23 cellular contexts compared by ENCODE assay signal in the genomic region with DNA sequence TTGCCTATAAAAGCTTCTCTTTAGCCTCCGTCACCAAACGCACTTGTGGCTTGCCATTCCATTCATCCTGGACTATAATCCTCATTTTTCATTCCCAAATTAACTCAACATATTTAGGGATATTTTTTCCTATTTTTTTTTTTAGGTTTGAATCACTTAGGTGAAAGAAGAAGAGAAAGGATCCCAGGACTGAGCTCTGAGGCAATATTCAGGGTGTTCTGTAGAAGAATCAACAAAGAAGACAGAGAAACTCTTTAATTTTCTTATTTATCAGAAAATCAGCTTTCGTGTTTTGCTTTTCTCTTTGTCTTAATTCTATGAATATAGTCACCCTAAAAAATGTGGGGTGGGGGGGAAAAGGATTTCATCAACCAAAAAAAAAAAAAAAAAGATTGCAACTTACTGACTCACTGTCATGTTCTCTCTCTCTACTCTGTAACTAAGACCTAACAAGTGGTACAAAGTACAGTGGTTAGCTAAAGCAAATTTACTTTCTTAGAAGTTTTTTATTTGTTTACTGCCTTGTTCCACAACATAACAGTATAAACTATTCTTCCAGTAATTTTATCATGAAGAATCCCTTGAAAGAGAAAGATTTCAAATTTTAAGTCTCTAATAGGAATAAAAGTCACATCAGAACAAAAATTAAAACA.
"Had no signal": no experiment of that assay in that cellular context is flagged by ENCODE, and none has a peak within 500 bp of the region (broad histone marks: within the 10 kb centered on the region; RNA-seq: fewer than 3 reads in every experiment).

No MANE protein-coding gene starts in this region.

- H3K27ac Mint-ChIP-seq: IgD-negative memory B cell had no signal

- DNase-seq: Kasumi-1, MM.1S, NCI-H1092 treated with DMSO at 0.1 percent for 48 hours, NCI-H1436, NCI-H187, NCI-H2029, NCI-H2081 treated with DMSO at 0.1 percent for 48 hours, NCI-H2171, NCI-H226, NCI-H446, NCI-H510A, NCI-H524 treated with DMSO at 0.1 percent for 48 hours, NCI-H69, NCI-H774, Right ventricle myocardium superior, RPMI8226, SIG-M5 had no signal

- H3K4me1 Mint-ChIP-seq: IgD-negative memory B cell had no signal

- ATAC-seq: K562 had no signal

- H3K4me3 ChIP-seq: K562, SJSA1, SK-N-MC had no signal

- H3K36me3 Mint-ChIP-seq: IgD-negative memory B cell had no signal

- H3K4me1 ChIP-seq: SJSA1 had no signal

- H3K4me3 Mint-ChIP-seq: IgD-negative memory B cell had no signal

- H3K4me2 ChIP-seq: KMS-11 had no signal

- H3K27ac ChIP-seq: KMS-11, SJSA1, SK-N-MC had no signal

- H3K9me3 ChIP-seq: SJSA1 had no signal

- H3K27me3 Mint-ChIP-seq: IgD-negative memory B cell had no signal

- H3K9ac ChIP-seq: KMS-11 had no signal

- H3K27me3 ChIP-seq: SJSA1 had no signal

- H3K36me3 ChIP-seq: SJSA1 had no signal

- FAIRE-seq: K562, RCC 7860 had no signal
